Comparison of ENCODE assay signal across 22 cellular contexts in genomic region chr16:79083879-79084278, GRCh38.
DNase-seq lines count a peak whose midpoint lies in the region; ATAC-seq and TF ChIP-seq lines count a peak whose summit lies in the region.
"Had no signal": no experiment of that assay in that cellular context is flagged by ENCODE, and none has a peak within 500 bp of the region (broad histone marks: within the 10 kb centered on the region; RNA-seq: fewer than 3 reads in every experiment).

No MANE protein-coding gene starts in this region.

- TF ChIP-seq CTCF in NB4 (IDR thresholded peaks at IDR 0.05; ENCODE audit: low read depth, low read length): no peak
- no peak for TF ChIP-seq CTCF in spleen (IDR thresholded peaks at IDR 0.05 in 8 of 11, conservative IDR thresholded peaks at IDR 0.05 in 3 of 11)
- no peak for TF ChIP-seq CTCF in esophagus squamous epithelium (IDR thresholded peaks at IDR 0.05)

- 41 to 59% (median 49%) methylated on average over 7 of the region's 7 CpGs for WGBS in spleen, 5 donors
- WGBS in esophagus squamous epithelium, 2 donors: 69 to 91% methylated on average over 7 of the region's 7 CpGs

- peaks cover 35% of the 10 kb centered on the region for H3K4me1 Mint-ChIP-seq in activated T-helper 17 cell treated with anti-CD3 and anti-CD28 coated beads, Interleukin-2, amount 50 U/mL, for 72 hours

- H3K27ac ChIP-seq in spleen (no peak overlapping the region), esophagus squamous epithelium (no peak overlapping the region)
- H3K27ac ChIP-seq: heart left ventricle, PC-9, prostate gland had no signal

- H3K4me1 ChIP-seq in spleen (peaks cover 0 to 9% (median 0%) of the 10 kb centered on the region in 6 donors), esophagus squamous epithelium (no peaks in the 10 kb centered on the region)
- H3K4me1 ChIP-seq: prostate gland had no signal

- H3K4me3 ChIP-seq in NB4 (ENCODE audit: low read depth, low read length) (no peak overlapping the region), spleen (no peak overlapping the region), esophagus squamous epithelium (no peak overlapping the region)
- H3K4me3 ChIP-seq: heart left ventricle, PC-9, prostate gland had no signal

- H3K36me3 ChIP-seq in spleen: no peaks in the 10 kb centered on the region
- no peaks in the 10 kb centered on the region for H3K36me3 ChIP-seq in esophagus squamous epithelium
- H3K36me3 ChIP-seq: heart left ventricle, prostate gland had no signal

- no peak for ATAC-seq in activated T-helper 17 cell treated with anti-CD3 and anti-CD28 coated beads, Interleukin-2, amount 50 U/mL, for 72 hours (replicated peaks)
- ATAC-seq: heart left ventricle, left colon had no signal

- H3K27me3 ChIP-seq in spleen (replicated peaks in 1 of 7): no peaks in the 10 kb centered on the region
- H3K27me3 ChIP-seq in esophagus squamous epithelium: no peaks in the 10 kb centered on the region
- H3K27me3 ChIP-seq: heart left ventricle had no signal

- TF ChIP-seq POLR2A in NB4 (IDR thresholded peaks at IDR 0.05; ENCODE audit: extremely low read depth, insufficient read length): no peak
- no peak for TF ChIP-seq POLR2A in spleen (IDR thresholded peaks at IDR 0.05)
- no peak for TF ChIP-seq POLR2A in esophagus squamous epithelium (IDR thresholded peaks at IDR 0.05)

- H3K4me3 Mint-ChIP-seq in activated T-helper 17 cell treated with anti-CD3 and anti-CD28 coated beads, Interleukin-2, amount 50 U/mL, for 72 hours: peak overlapping the region; percentile 29
- H3K4me3 Mint-ChIP-seq: T-helper 1 cell treated with Interleukin-12 subunit alpha and Interleukin-12 subunit beta and Interleukin-4 antibody, amounts not matched to agents 30 μg/mL and 1 μg/mL, for 36 hours had no signal

- peaks cover 3% of the 10 kb centered on the region for H3K27me3 Mint-ChIP-seq in activated T-helper 17 cell treated with anti-CD3 and anti-CD28 coated beads, Interleukin-2, amount 50 U/mL, for 72 hours

- H3K27ac Mint-ChIP-seq in activated T-helper 17 cell treated with anti-CD3 and anti-CD28 coated beads, Interleukin-2, amount 50 U/mL, for 72 hours: no peak overlapping the region
- H3K27ac Mint-ChIP-seq: T-helper 1 cell treated with Interleukin-12 subunit alpha and Interleukin-12 subunit beta and Interleukin-4 antibody, amounts not matched to agents 30 μg/mL and 1 μg/mL, for 36 hours had no signal

- DNase-seq in SIG-M5 treated with dmso at 0.1 percent for 504 hours (lab: John Stamatoyannopoulos, UW; ENCODE audit: unreplicated experiment): peak; percentile 25
- DNase-seq in SIG-M5 (lab: John Stamatoyannopoulos, UW): no peak
- peak; percentile 27 for DNase-seq in CD1c-positive myeloid dendritic cell (ENCODE audit: extremely low spot score)
- peak; percentile 67 for DNase-seq in NB4 (ENCODE audit: low read depth)
- no peak for DNase-seq in anterior cingulate cortex (lab: John Stamatoyannopoulos, UW)
- DNase-seq in spleen: no peak
- DNase-seq in esophagus squamous epithelium (lab: John Stamatoyannopoulos, UW): no peak
- DNase-seq: 8988T; activated CD4-positive, alpha-beta T cell treated with anti-CD3 and anti-CD28 coated beads for 48 hours; activated gamma-delta T cell treated with Interleukin-2 at 50 U/mL for 16 hours; Caco-2; DMS79 treated with DMSO at 0.1 percent for 48 hours; effector CD4-positive, alpha-beta T cell; heart left ventricle; left colon; NCI-H446; NCI-H82; PC-9; Right ventricle myocardium superior had no signal

- intact Hi-C loops in spleen (cut with DNase I; ENCODE audit: low total_unique reads): no loop called here
- intact Hi-C loops in esophagus squamous epithelium (cut with DNase I): no loop called here

- H3K36me3 Mint-ChIP-seq in activated T-helper 17 cell treated with anti-CD3 and anti-CD28 coated beads, Interleukin-2, amount 50 U/mL, for 72 hours (ENCODE audit: low read depth): peaks cover 6% of the 10 kb centered on the region

- H3K9me3 ChIP-seq in spleen (no peaks in the 10 kb centered on the region), esophagus squamous epithelium (no peaks in the 10 kb centered on the region)
- H3K9me3 ChIP-seq: Caco-2, heart left ventricle, prostate gland had no signal

- peaks cover 3% of the 10 kb centered on the region for H3K9me3 Mint-ChIP-seq in activated T-helper 17 cell treated with anti-CD3 and anti-CD28 coated beads, Interleukin-2, amount 50 U/mL, for 72 hours
- H3K9me3 Mint-ChIP-seq: T-helper 1 cell treated with Interleukin-12 subunit alpha and Interleukin-12 subunit beta and Interleukin-4 antibody, amounts not matched to agents 30 μg/mL and 1 μg/mL, for 36 hours had no signal

Comparison
In these comparisons a context has a peak if more than half of its experiments do, and no peak if none do; other contexts are left out.
1. DNase-seq: peak in SIG-M5 treated with dmso at 0.1 percent for 504 hours (single experiment), CD1c-positive myeloid dendritic cell (single experiment) and NB4 (single experiment); none in SIG-M5 (single experiment), anterior cingulate cortex (0 of 58), spleen (single experiment) and esophagus squamous epithelium (single experiment).